Comparison of ENCODE assay signal across 1 cellular context in the genomic region with DNA sequence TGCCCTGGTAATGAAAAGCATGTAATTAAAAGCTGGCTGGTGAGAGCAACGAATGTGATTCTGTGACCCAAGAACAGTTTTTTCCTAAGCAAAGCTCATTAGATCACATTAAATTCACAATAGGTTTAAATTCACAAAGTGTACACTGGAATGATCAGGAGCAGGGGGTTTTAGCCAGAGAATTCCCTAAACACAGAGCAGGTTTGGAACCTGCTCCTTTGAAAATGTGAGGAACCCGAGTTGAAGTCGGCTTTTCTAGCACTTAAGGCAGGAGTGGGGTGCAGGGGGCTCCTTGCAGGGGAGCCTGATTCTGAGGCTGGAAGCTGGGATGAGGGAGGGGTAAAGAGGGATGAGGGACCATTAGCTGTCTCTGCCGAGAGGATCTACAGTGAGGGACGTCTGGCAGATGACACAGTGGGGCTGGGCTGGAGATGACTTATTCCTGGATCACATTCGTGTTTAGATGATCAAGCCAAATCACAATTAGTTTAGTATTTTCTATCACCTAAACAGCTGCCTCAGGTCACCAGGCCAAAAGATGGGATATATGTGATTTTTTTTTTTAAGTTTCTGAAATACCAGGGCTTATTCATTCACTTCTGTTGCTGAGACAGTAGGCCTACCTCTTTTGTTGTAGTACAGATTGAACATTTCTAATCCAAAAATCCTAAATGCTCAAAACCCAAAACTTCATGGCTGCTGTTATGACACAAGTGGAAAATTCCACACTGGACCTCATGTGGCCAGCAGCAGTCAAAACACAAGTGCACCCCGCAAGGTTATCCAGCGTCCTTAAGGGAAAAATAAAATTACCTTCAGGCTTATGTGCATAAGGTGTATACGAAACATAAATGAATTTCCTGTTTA.
TF ChIP-seq lines count a peak whose summit lies in the region.

No MANE protein-coding gene starts in this region.

TF ChIP-seq in K562, 482 proteins besides CTCF, POLR2A, EP300 and RAD21 (continued from another document and continues in another):
- TF ChIP-seq MLX (CRISPR knock-in tag; conservative IDR thresholded peaks at IDR 0.05) = no peak
- TF ChIP-seq HDGF (IDR thresholded peaks at IDR 0.05) = no peak; the same call in 1 of the 2 replicates
- no peak for TF ChIP-seq L3MBTL2 (IDR thresholded peaks at IDR 0.05)
- TF ChIP-seq SUPT5H (IDR thresholded peaks at IDR 0.05) = no peak
- no peak for TF ChIP-seq HDAC2 (IDR thresholded peaks at IDR 0.05)
- TF ChIP-seq ILK (tag; IDR thresholded peaks at IDR 0.05; ENCODE audit: borderline replicate concordance, low read depth) = no peak
- TF ChIP-seq ZNF717 (CRISPR knock-in tag; IDR thresholded peaks at IDR 0.05) = no peak
- TF ChIP-seq, protein P1, sequence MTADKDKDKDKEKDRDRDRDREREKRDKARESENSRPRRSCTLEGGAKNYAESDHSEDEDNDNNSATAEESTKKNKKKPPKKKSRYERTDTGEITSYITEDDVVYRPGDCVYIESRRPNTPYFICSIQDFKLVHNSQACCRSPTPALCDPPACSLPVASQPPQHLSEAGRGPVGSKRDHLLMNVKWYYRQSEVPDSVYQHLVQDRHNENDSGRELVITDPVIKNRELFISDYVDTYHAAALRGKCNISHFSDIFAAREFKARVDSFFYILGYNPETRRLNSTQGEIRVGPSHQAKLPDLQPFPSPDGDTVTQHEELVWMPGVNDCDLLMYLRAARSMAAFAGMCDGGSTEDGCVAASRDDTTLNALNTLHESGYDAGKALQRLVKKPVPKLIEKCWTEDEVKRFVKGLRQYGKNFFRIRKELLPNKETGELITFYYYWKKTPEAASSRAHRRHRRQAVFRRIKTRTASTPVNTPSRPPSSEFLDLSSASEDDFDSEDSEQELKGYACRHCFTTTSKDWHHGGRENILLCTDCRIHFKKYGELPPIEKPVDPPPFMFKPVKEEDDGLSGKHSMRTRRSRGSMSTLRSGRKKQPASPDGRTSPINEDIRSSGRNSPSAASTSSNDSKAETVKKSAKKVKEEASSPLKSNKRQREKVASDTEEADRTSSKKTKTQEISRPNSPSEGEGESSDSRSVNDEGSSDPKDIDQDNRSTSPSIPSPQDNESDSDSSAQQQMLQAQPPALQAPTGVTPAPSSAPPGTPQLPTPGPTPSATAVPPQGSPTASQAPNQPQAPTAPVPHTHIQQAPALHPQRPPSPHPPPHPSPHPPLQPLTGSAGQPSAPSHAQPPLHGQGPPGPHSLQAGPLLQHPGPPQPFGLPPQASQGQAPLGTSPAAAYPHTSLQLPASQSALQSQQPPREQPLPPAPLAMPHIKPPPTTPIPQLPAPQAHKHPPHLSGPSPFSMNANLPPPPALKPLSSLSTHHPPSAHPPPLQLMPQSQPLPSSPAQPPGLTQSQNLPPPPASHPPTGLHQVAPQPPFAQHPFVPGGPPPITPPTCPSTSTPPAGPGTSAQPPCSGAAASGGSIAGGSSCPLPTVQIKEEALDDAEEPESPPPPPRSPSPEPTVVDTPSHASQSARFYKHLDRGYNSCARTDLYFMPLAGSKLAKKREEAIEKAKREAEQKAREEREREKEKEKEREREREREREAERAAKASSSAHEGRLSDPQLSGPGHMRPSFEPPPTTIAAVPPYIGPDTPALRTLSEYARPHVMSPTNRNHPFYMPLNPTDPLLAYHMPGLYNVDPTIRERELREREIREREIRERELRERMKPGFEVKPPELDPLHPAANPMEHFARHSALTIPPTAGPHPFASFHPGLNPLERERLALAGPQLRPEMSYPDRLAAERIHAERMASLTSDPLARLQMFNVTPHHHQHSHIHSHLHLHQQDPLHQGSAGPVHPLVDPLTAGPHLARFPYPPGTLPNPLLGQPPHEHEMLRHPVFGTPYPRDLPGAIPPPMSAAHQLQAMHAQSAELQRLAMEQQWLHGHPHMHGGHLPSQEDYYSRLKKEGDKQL (CRISPR knock-in tag; IDR thresholded peaks at IDR 0.05; ENCODE audit: borderline replicate concordance) = no peak
- no peak for TF ChIP-seq ZNF668 (CRISPR knock-in tag; IDR thresholded peaks at IDR 0.05)
- no peak for TF ChIP-seq ZNF282 (CRISPR knock-in tag; IDR thresholded peaks at IDR 0.05)
- 0 out of 4 replicates have a peak, but pooled peaks of 1 of the 2 experiments have one; percentile 38 for TF ChIP-seq TEAD1 (CRISPR knock-in tag; IDR thresholded peaks at IDR 0.05)
- no peak for TF ChIP-seq CAMTA2 (CRISPR knock-in tag; conservative IDR thresholded peaks at IDR 0.05)
- TF ChIP-seq ZFP36 (IDR thresholded peaks at IDR 0.05; ENCODE audit: low read depth, low read length, partially characterized antibody) = no peak
- TF ChIP-seq GTF2A2 (tag; IDR thresholded peaks at IDR 0.05) = no peak
- TF ChIP-seq, protein P2, sequence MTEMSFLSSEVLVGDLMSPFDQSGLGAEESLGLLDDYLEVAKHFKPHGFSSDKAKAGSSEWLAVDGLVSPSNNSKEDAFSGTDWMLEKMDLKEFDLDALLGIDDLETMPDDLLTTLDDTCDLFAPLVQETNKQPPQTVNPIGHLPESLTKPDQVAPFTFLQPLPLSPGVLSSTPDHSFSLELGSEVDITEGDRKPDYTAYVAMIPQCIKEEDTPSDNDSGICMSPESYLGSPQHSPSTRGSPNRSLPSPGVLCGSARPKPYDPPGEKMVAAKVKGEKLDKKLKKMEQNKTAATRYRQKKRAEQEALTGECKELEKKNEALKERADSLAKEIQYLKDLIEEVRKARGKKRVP (CRISPR knock-in tag; IDR thresholded peaks at IDR 0.05) = no peak
- TF ChIP-seq RCOR1 (IDR thresholded peaks at IDR 0.05; ENCODE audit: borderline replicate concordance in 1 of 2, low read depth in 2 of 2, low read length in 2 of 2) = no peak
- TF ChIP-seq CEBPB (tag; IDR thresholded peaks at IDR 0.05) = no peak
- no peak for TF ChIP-seq PREB (CRISPR knock-in tag; IDR thresholded peaks at IDR 0.05)
- 0 out of 2 replicates have a peak, but pooled peaks have one; percentile 13 for TF ChIP-seq ZNF79 (CRISPR knock-in tag; IDR thresholded peaks at IDR 0.05; ENCODE audit: low read depth)
- TF ChIP-seq BRF2 (IDR thresholded peaks at IDR 0.05; ENCODE audit: borderline replicate concordance, insufficient read depth, insufficient read length) = no peak
- TF ChIP-seq U2AF2 (optimal IDR thresholded peaks at IDR 0.05; ENCODE audit: low read depth, low read length) = no peak
- TF ChIP-seq ATF1 (CRISPR knock-in tag; IDR thresholded peaks at IDR 0.05) = no peak
- TF ChIP-seq ATF1 (tag; IDR thresholded peaks at IDR 0.05) = no peak
- TF ChIP-seq ZNF583 (CRISPR knock-in tag; IDR thresholded peaks at IDR 0.05) = no peak
- no peak for TF ChIP-seq GTF2F1 (IDR thresholded peaks at IDR 0.05; ENCODE audit: low read depth, low read length)
- TF ChIP-seq ZNF780A (CRISPR knock-in tag; IDR thresholded peaks at IDR 0.05) = no peak
- TF ChIP-seq, protein P3, sequence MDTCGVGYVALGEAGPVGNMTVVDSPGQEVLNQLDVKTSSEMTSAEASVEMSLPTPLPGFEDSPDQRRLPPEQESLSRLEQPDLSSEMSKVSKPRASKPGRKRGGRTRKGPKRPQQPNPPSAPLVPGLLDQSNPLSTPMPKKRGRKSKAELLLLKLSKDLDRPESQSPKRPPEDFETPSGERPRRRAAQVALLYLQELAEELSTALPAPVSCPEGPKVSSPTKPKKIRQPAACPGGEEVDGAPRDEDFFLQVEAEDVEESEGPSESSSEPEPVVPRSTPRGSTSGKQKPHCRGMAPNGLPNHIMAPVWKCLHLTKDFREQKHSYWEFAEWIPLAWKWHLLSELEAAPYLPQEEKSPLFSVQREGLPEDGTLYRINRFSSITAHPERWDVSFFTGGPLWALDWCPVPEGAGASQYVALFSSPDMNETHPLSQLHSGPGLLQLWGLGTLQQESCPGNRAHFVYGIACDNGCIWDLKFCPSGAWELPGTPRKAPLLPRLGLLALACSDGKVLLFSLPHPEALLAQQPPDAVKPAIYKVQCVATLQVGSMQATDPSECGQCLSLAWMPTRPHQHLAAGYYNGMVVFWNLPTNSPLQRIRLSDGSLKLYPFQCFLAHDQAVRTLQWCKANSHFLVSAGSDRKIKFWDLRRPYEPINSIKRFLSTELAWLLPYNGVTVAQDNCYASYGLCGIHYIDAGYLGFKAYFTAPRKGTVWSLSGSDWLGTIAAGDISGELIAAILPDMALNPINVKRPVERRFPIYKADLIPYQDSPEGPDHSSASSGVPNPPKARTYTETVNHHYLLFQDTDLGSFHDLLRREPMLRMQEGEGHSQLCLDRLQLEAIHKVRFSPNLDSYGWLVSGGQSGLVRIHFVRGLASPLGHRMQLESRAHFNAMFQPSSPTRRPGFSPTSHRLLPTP (IDR thresholded peaks at IDR 0.05; ENCODE audit: borderline replicate concordance, extremely low read depth, insufficient read length) = no peak
- TF ChIP-seq, protein P4, sequence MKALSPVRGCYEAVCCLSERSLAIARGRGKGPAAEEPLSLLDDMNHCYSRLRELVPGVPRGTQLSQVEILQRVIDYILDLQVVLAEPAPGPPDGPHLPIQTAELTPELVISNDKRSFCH (CRISPR knock-in tag; IDR thresholded peaks at IDR 0.05) = no peak
- TF ChIP-seq, protein P4 (tag; IDR thresholded peaks at IDR 0.05) = no peak
- 0 out of 2 replicates have a peak, but pooled peaks have one; percentile 3 for TF ChIP-seq MBD2 (IDR thresholded peaks at IDR 0.05; ENCODE audit: borderline replicate concordance, low read depth)
- TF ChIP-seq OTX1 (CRISPR knock-in tag; IDR thresholded peaks at IDR 0.05) = no peak
- 0 out of 2 replicates have a peak, but pooled peaks have one; percentile 3 for TF ChIP-seq ZNF384 (IDR thresholded peaks at IDR 0.05; ENCODE audit: low read depth, low read length)
